30 cellular contexts compared by ENCODE assay signal in genomic region chr5:112528928-112529327, GRCh38.
"Had no signal": no experiment of that assay in that cellular context is flagged by ENCODE, and none has a peak within 500 bp of the region (broad histone marks: within the 10 kb centered on the region; RNA-seq: fewer than 3 reads in every experiment).

No MANE protein-coding gene starts in this region.

- H3K27me3 ChIP-seq: ascending aorta, dorsolateral prefrontal cortex had no signal

- H3K27ac Mint-ChIP-seq: activated CD4-positive, alpha-beta memory T cell treated with anti-CD3 and anti-CD28 coated beads, Interleukin-2, amount 10 ng/mL, durations not matched to agents 7 days and 5 days; activated CD4-positive, alpha-beta T cell treated with anti-CD3 and anti-CD28 coated beads for 36 hours; activated CD4-positive, alpha-beta T cell treated with anti-CD3 and anti-CD28 coated beads, Interleukin-2, amount 10 ng/mL, durations not matched to agents 7 days and 5 days; activated naive CD4-positive, alpha-beta T cell treated with anti-CD3 and anti-CD28 coated beads, Interleukin-2, amount 50 U/mL, for 72 hours; activated naive CD8-positive, alpha-beta T cell treated with anti-CD3 and anti-CD28 coated beads, Interleukin-2, amount 10 ng/mL, durations not matched to agents 7 days and 5 days; activated T-cell treated with anti-CD3 and anti-CD28 coated beads, Interleukin-2, amount 50 U/mL, for 24 hours; activated T-cell treated with anti-CD3 and anti-CD28 coated beads, Interleukin-2, amount 50 U/mL, for 72 hours; brain; dendritic cell treated with granulocyte-macrophage colony-stimulating factor and Interleukin-4, amounts not matched to agents 40 ng/mL and 50 ng/mL, for 4 days; endodermal cell; T-cell; T-helper 17 cell; T-helper 2 cell treated with Interferon-gamma antibody and Interleukin-4, amounts not matched to agents 5 μg/mL and 100 μg/mL, for 36 hours had no signal

- H3K9me3 Mint-ChIP-seq: activated CD4-positive, alpha-beta memory T cell treated with anti-CD3 and anti-CD28 coated beads, Interleukin-2, amount 10 ng/mL, durations not matched to agents 7 days and 5 days; activated CD4-positive, alpha-beta T cell treated with anti-CD3 and anti-CD28 coated beads, Interleukin-2, amount 10 ng/mL, durations not matched to agents 7 days and 5 days; activated naive CD4-positive, alpha-beta T cell treated with anti-CD3 and anti-CD28 coated beads, Interleukin-2, amount 10 ng/mL, durations not matched to agents 7 days and 5 days; activated naive CD4-positive, alpha-beta T cell treated with anti-CD3 and anti-CD28 coated beads, Interleukin-2, amount 50 U/mL, for 72 hours; activated naive CD8-positive, alpha-beta T cell treated with anti-CD3 and anti-CD28 coated beads, Interleukin-2, amount 10 ng/mL, durations not matched to agents 7 days and 5 days; activated T-cell treated with anti-CD3 and anti-CD28 coated beads, Interleukin-2, amount 50 U/mL, for 24 hours; activated T-cell treated with anti-CD3 and anti-CD28 coated beads, Interleukin-2, amount 50 U/mL, for 72 hours; central memory CD8-positive, alpha-beta T cell; dendritic cell treated with granulocyte-macrophage colony-stimulating factor and Interleukin-4, amounts not matched to agents 40 ng/mL and 50 ng/mL, for 4 days; T-cell; T-helper 2 cell treated with Interferon-gamma antibody and Interleukin-4, amounts not matched to agents 5 μg/mL and 100 μg/mL, for 36 hours had no signal

- H3K4me3 Mint-ChIP-seq: activated CD4-positive, alpha-beta memory T cell treated with anti-CD3 and anti-CD28 coated beads, Interleukin-2, amount 10 ng/mL, durations not matched to agents 7 days and 5 days; activated CD4-positive, alpha-beta T cell treated with anti-CD3 and anti-CD28 coated beads for 36 hours; activated CD4-positive, alpha-beta T cell treated with anti-CD3 and anti-CD28 coated beads, Interleukin-2, amount 10 ng/mL, durations not matched to agents 7 days and 5 days; activated naive CD4-positive, alpha-beta T cell treated with anti-CD3 and anti-CD28 coated beads, Interleukin-2, amount 10 ng/mL, durations not matched to agents 7 days and 5 days; activated naive CD8-positive, alpha-beta T cell treated with anti-CD3 and anti-CD28 coated beads, Interleukin-2, amount 10 ng/mL, durations not matched to agents 7 days and 5 days; activated T-cell treated with anti-CD3 and anti-CD28 coated beads, Interleukin-2, amount 50 U/mL, for 24 hours; activated T-cell treated with anti-CD3 and anti-CD28 coated beads, Interleukin-2, amount 50 U/mL, for 72 hours; brain; central memory CD8-positive, alpha-beta T cell; dendritic cell treated with granulocyte-macrophage colony-stimulating factor and Interleukin-4, amounts not matched to agents 40 ng/mL and 50 ng/mL, for 4 days; endodermal cell; T-cell; T-helper 17 cell; T-helper 2 cell treated with Interferon-gamma antibody and Interleukin-4, amounts not matched to agents 5 μg/mL and 100 μg/mL, for 36 hours had no signal

- ATAC-seq: activated CD4-positive, alpha-beta T cell treated with anti-CD3 and anti-CD28 coated beads for 36 hours; activated naive CD4-positive, alpha-beta T cell treated with anti-CD3 and anti-CD28 coated beads, Interleukin-2, amount 50 U/mL, for 72 hours; activated T-cell treated with anti-CD3 and anti-CD28 coated beads, Interleukin-2, amount 50 U/mL, for 72 hours; T-cell; T-helper 17 cell had no signal

- H3K27ac ChIP-seq: ascending aorta, coronary artery, dorsolateral prefrontal cortex, WERI-Rb-1 had no signal

- H3K27me3 Mint-ChIP-seq: activated CD4-positive, alpha-beta memory T cell treated with anti-CD3 and anti-CD28 coated beads, Interleukin-2, amount 10 ng/mL, durations not matched to agents 7 days and 5 days; activated CD4-positive, alpha-beta T cell treated with anti-CD3 and anti-CD28 coated beads, Interleukin-2, amount 10 ng/mL, durations not matched to agents 7 days and 5 days; dendritic cell treated with granulocyte-macrophage colony-stimulating factor and Interleukin-4, amounts not matched to agents 40 ng/mL and 50 ng/mL, for 4 days had no signal

- H3K4me1 Mint-ChIP-seq: activated CD4-positive, alpha-beta memory T cell treated with anti-CD3 and anti-CD28 coated beads, Interleukin-2, amount 10 ng/mL, durations not matched to agents 7 days and 5 days; activated CD4-positive, alpha-beta T cell treated with anti-CD3 and anti-CD28 coated beads for 36 hours; activated CD4-positive, alpha-beta T cell treated with anti-CD3 and anti-CD28 coated beads, Interleukin-2, amount 10 ng/mL, durations not matched to agents 7 days and 5 days; activated naive CD8-positive, alpha-beta T cell treated with anti-CD3 and anti-CD28 coated beads, Interleukin-2, amount 10 ng/mL, durations not matched to agents 7 days and 5 days; brain; central memory CD8-positive, alpha-beta T cell had no signal

- H3K36me3 ChIP-seq: ascending aorta, WERI-Rb-1 had no signal

- H3K4me3 ChIP-seq: ascending aorta, coronary artery, dorsolateral prefrontal cortex had no signal

- H3K9me3 ChIP-seq: ascending aorta had no signal

- H3K4me1 ChIP-seq: ascending aorta had no signal

- H3K36me3 Mint-ChIP-seq: activated naive CD4-positive, alpha-beta T cell treated with anti-CD3 and anti-CD28 coated beads, Interleukin-2, amount 10 ng/mL, durations not matched to agents 7 days and 5 days; activated naive CD4-positive, alpha-beta T cell treated with anti-CD3 and anti-CD28 coated beads, Interleukin-2, amount 50 U/mL, for 72 hours; activated naive CD8-positive, alpha-beta T cell treated with anti-CD3 and anti-CD28 coated beads, Interleukin-2, amount 10 ng/mL, durations not matched to agents 7 days and 5 days; brain; T-cell had no signal

- DNase-seq: activated CD4-positive, alpha-beta memory T cell treated with anti-CD3 and anti-CD28 coated beads, Interleukin-2, amount 10 ng/mL, durations not matched to agents 7 days and 5 days; activated CD4-positive, alpha-beta T cell treated with anti-CD3 and anti-CD28 coated beads for 36 hours; activated CD4-positive, alpha-beta T cell treated with anti-CD3 and anti-CD28 coated beads, Interleukin-2, amount 10 ng/mL, durations not matched to agents 7 days and 5 days; activated CD4-positive, alpha-beta T cell treated with anti-CD3 and anti-CD28 coated beads, Interleukin-2, amount 50 U/mL, for 4 hours; activated CD4-positive, CD25-positive, alpha-beta regulatory T cell; activated CD4-positive, CD25-positive, alpha-beta regulatory T cell treated with anti-CD3 and anti-CD28 coated beads, Interleukin-2, amount 50 U/mL, for 72 hours; activated CD8-positive, alpha-beta memory T cell treated with anti-CD3 and anti-CD28 coated beads, Interleukin-2, amount 50 U/mL, for 48 hours; activated gamma-delta T cell; activated naive CD4-positive, alpha-beta T cell; activated naive CD4-positive, alpha-beta T cell treated with anti-CD3 and anti-CD28 coated beads, Interleukin-2, amount 10 ng/mL, durations not matched to agents 7 days and 5 days; activated naive CD8-positive, alpha-beta T cell treated with anti-CD3 and anti-CD28 coated beads, Interleukin-2, amount 10 ng/mL, durations not matched to agents 7 days and 5 days; activated T-cell treated with anti-CD3 and anti-CD28 coated beads for 4 hours; activated T-cell treated with anti-CD3 and anti-CD28 coated beads, Interleukin-2, amount 50 U/mL, for 24 hours; activated T-cell treated with anti-CD3 and anti-CD28 coated beads, Interleukin-2, amount 50 U/mL, for 72 hours; dorsolateral prefrontal cortex; effector memory CD4-positive, alpha-beta T cell; endodermal cell; foreskin fibroblast; head of caudate nucleus; T-cell; T-helper 17 cell; T1000; WERI-Rb-1 had no signal
